ENCODE assay signal across 12 cellular contexts in the genomic region with DNA sequence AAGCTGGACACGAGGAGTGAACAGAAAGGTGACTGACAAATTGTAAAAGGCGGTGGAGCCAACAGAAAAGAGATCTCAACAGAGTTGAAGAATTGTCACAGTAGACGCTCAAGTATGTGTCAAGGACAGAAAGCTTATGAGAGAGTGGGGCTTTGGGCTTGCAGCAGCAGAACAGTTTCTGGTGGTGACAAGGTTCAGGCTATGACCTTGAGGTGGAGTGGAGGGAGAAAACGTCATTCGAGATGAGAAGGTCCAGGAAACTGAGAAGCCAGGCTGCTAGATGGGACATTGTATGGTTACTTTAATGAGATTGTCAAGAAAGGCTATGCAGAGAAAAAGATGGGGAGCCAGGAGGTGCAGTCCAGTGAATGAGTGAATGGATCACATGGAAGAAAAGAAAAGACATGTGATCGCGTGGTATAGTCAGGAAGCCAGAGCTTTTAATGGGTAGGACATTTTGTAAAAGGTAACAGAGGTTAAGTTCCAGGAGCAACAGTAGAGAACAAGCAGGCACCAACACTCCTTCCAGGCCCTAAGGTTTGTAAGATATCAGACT.
DNase-seq lines count a peak whose midpoint lies in the region; ATAC-seq, FAIRE-seq and TF ChIP-seq lines count a peak whose summit lies in the region.
"Had no signal": no experiment of that assay in that cellular context is flagged by ENCODE, and none has a peak within 500 bp of the region (broad histone marks: within the 10 kb centered on the region; RNA-seq: fewer than 3 reads in every experiment).

No MANE protein-coding gene starts in this region.

- H3K9ac ChIP-seq in PC-3 (ENCODE audit: low read length) = no peak overlapping the region

- peaks cover 0 to 2% of the 10 kb centered on the region in 2 donors for H3K9me3 Mint-ChIP-seq in activated T-cell treated with anti-CD3 and anti-CD28 coated beads, Interleukin-2, amount 50 U/mL, for 72 hours

- TF ChIP-seq CTCF in PC-3 (conservative IDR thresholded peaks at IDR 0.05; ENCODE audit: low read depth, low read length) = no peak
- TF ChIP-seq CTCF in suprapubic skin (IDR thresholded peaks at IDR 0.05) = no peak
- no peak for TF ChIP-seq CTCF in D721Med (IDR thresholded peaks at IDR 0.05; ENCODE audit: insufficient read depth, missing control alignments)

- intact Hi-C loops in PC-3 (cut with micrococcal nuclease) = no loop called here

- CTCF ChIA-PET in PC-3 (lab: Charles Lee) = no interaction called here

- no peaks in the 10 kb centered on the region for H3K36me3 ChIP-seq in PC-3 (ENCODE audit: low read depth, low read length)
- H3K36me3 ChIP-seq in suprapubic skin = no peaks in the 10 kb centered on the region

- POLR2A ChIA-PET in PC-3 (lab: Charles Lee; ENCODE audit: unreplicated experiment) = no interaction called here

- 83% methylated on average over 7 of the region's 7 CpGs for WGBS in suprapubic skin

- no peaks in the 10 kb centered on the region for H3K4me1 ChIP-seq in PC-3 (ENCODE audit: insufficient read depth, low read length)
- no peaks in the 10 kb centered on the region for H3K4me1 ChIP-seq in suprapubic skin

- no peak for TF ChIP-seq POLR2A in suprapubic skin (IDR thresholded peaks at IDR 0.05)

- H3K27ac Mint-ChIP-seq in activated T-cell treated with anti-CD3 and anti-CD28 coated beads, Interleukin-2, amount 50 U/mL, for 72 hours = no peak overlapping the region
- H3K27ac Mint-ChIP-seq: CD14-positive monocyte; stimulated activated memory B cell treated with anti-CD40 and anti-IgM and Interleukin-4, amounts not matched to agents 10 μg/mL and 1 μg/mL and 100 μg/mL, for 72 hours had no signal

- FAIRE-seq in D721Med (lab: Jason Lieb, UNC) = no peak
- FAIRE-seq: keratinocyte had no signal

- DNase-seq in activated T-cell treated with anti-CD3 and anti-CD28 coated beads, Interleukin-2, amount 50 U/mL, for 72 hours = peak in 1 of 2 donors; percentile 33
- DNase-seq in activated T-cell treated with anti-CD3 and anti-CD28 coated beads, Interleukin-2, amount 50 U/mL, for 48 hours = no peak
- no peak for DNase-seq in PC-3
- DNase-seq in left lobe of liver (ENCODE audit: low spot score) = no peak
- no peak for DNase-seq in suprapubic skin (ENCODE audit: low spot score in 2 of 2)
- no peak for DNase-seq in D721Med (ENCODE audit: insufficient read length, low spot score)
- no peak for DNase-seq in Ammon's horn (ENCODE audit: low spot score)

- no peaks in the 10 kb centered on the region for H3K9me2 ChIP-seq in PC-3 (replicated peaks; ENCODE audit: low read length)

- peaks cover 0 to 1% of the 10 kb centered on the region in 2 donors for H3K36me3 Mint-ChIP-seq in activated T-cell treated with anti-CD3 and anti-CD28 coated beads, Interleukin-2, amount 50 U/mL, for 72 hours (ENCODE audit: insufficient read depth in 2 of 2)
- H3K36me3 Mint-ChIP-seq: CD14-positive monocyte had no signal

- no peaks in the 10 kb centered on the region for H3K79me2 ChIP-seq in PC-3 (ENCODE audit: low read length)

- H3K27me3 Mint-ChIP-seq in activated T-cell treated with anti-CD3 and anti-CD28 coated beads, Interleukin-2, amount 50 U/mL, for 72 hours (ENCODE audit: low read depth) = no peaks in the 10 kb centered on the region

- no peak for TF ChIP-seq EP300 in suprapubic skin (IDR thresholded peaks at IDR 0.05)

- no peak overlapping the region for H2AFZ ChIP-seq in PC-3 (ENCODE audit: low read length)

- no TSS peak for BruUV-seq in PC-3 (replicated peaks; lab: Mats Ljungman, UMichigan)

- no peaks in the 10 kb centered on the region for H3K4me1 Mint-ChIP-seq in activated T-cell treated with anti-CD3 and anti-CD28 coated beads, Interleukin-2, amount 50 U/mL, for 72 hours (ENCODE audit: low read depth)
- H3K4me1 Mint-ChIP-seq: stimulated activated memory B cell treated with anti-CD40 and anti-IgM and Interleukin-4, amounts not matched to agents 10 μg/mL and 1 μg/mL and 100 μg/mL, for 72 hours had no signal

- ATAC-seq in activated T-cell treated with anti-CD3 and anti-CD28 coated beads, Interleukin-2, amount 50 U/mL, for 72 hours (replicated peaks in 1 of 2) = peak; percentile 48 to 63
- no peak for ATAC-seq in PC-3
- ATAC-seq in left lobe of liver = peak; percentile 44
- ATAC-seq in HG03571 (IDR thresholded peaks at IDR 0.05; ENCODE audit: unreplicated experiment) = no peak

- H3K9me3 ChIP-seq in PC-3 (ENCODE audit: low read length) (no peaks in the 10 kb centered on the region), suprapubic skin (no peaks in the 10 kb centered on the region)

- H3F3A ChIP-seq in PC-3 (ENCODE audit: low read length, unreplicated experiment) = no peaks in the 10 kb centered on the region

- H4K20me1 ChIP-seq in PC-3 (ENCODE audit: low read length) = no peaks in the 10 kb centered on the region

- no peak overlapping the region for H3K4me3 Mint-ChIP-seq in activated T-cell treated with anti-CD3 and anti-CD28 coated beads, Interleukin-2, amount 50 U/mL, for 72 hours
- H3K4me3 Mint-ChIP-seq: CD14-positive monocyte; stimulated activated memory B cell treated with anti-CD40 and anti-IgM and Interleukin-4, amounts not matched to agents 10 μg/mL and 1 μg/mL and 100 μg/mL, for 72 hours had no signal

- peak overlapping the region; percentile 22; the same call in 1 of the 2 replicates for H3K4me3 ChIP-seq in PC-3 (ENCODE audit: low read length)
- H3K4me3 ChIP-seq in suprapubic skin = peak overlapping the region; percentile 34
- H3K4me3 ChIP-seq: smooth muscle cell had no signal

- H3K27me3 ChIP-seq in PC-3 (ENCODE audit: low read length) (no peaks in the 10 kb centered on the region), suprapubic skin (no peaks in the 10 kb centered on the region)

- H3K27ac ChIP-seq in PC-3 (ENCODE audit: low read length) (no peak overlapping the region), suprapubic skin (no peak overlapping the region)

- peak overlapping the region; percentile 20 for H3K4me2 ChIP-seq in PC-3 (ENCODE audit: low read length)
- H3K4me2 ChIP-seq: smooth muscle cell had no signal

Comparison
In these comparisons a context has a peak if more than half of its experiments do, and no peak if none do; other contexts are left out.
1. ATAC-seq: peak in activated T-cell treated with anti-CD3 and anti-CD28 coated beads, Interleukin-2, amount 50 U/mL, for 72 hours (2 of 2) and left lobe of liver (single experiment); none in PC-3 (single experiment) and HG03571 (single experiment).